Comparison of ENCODE assay signal across 27 cellular contexts in genomic region chr4:140643571-140644055, GRCh38.
"Had no signal": no experiment of that assay in that cellular context is flagged by ENCODE, and none has a peak within 500 bp of the region (broad histone marks: within the 10 kb centered on the region; RNA-seq: fewer than 3 reads in every experiment).

No MANE protein-coding gene starts in this region.

- H3K27ac ChIP-seq: colonic mucosa, epithelial cell of prostate, gastrocnemius medialis, hepatocyte, left lung, parathyroid adenoma, right atrium auricular region, sigmoid colon, thoracic aorta, tibial nerve, upper lobe of right lung, uterus had no signal

- H3K27me3 ChIP-seq: colonic mucosa, gastrocnemius medialis, hepatocyte, left lung, right atrium auricular region, sigmoid colon, spleen, tibial nerve, upper lobe of right lung, uterus had no signal

- H3K36me3 Mint-ChIP-seq: natural killer cell treated with Interleukin-12 subunit alpha and Interleukin-12 subunit beta and Interleukin-15 and Interleukin-18, amount 100 ng/mL, for 72 hours had no signal

- DNase-seq: colonic mucosa; effector CD8-positive, alpha-beta T cell; endodermal cell; foreskin fibroblast; gastrocnemius medialis; head of caudate nucleus; left cardiac atrium; sigmoid colon; spleen; stimulated activated CD4-positive, alpha-beta T cell treated with anti-CD3 and anti-CD28 coated beads, Interleukin-1b, Interleukin-23, amount 100 ng/mL, for 48 hours; stimulated activated CD4-positive, alpha-beta T cell treated with anti-CD3 and anti-CD28 coated beads, Interleukin-4, amount 100 ng/mL, for 1 hour; stimulated activated CD8-positive, alpha-beta memory T cell treated with anti-CD3 and anti-CD28 coated beads, Interleukin-4, amount 100 ng/mL, for 48 hours; stimulated activated naive CD4-positive, alpha-beta T cell treated with Interleukin-2 at 50 U/mL for 16 hours; upper lobe of right lung; uterus had no signal

- H3K4me3 ChIP-seq: colonic mucosa, gastrocnemius medialis, hepatocyte, left lung, prostate gland, right atrium auricular region, sigmoid colon, spleen, thoracic aorta, tibial nerve, upper lobe of right lung, uterus had no signal

- H3K36me3 ChIP-seq: colonic mucosa, gastrocnemius medialis, prostate gland, thoracic aorta, uterus had no signal

- H3K4me3 Mint-ChIP-seq: central memory CD8-positive, alpha-beta T cell; dendritic cell treated with granulocyte-macrophage colony-stimulating factor and Interleukin-4, amounts not matched to agents 40 ng/mL and 50 ng/mL, for 4 days; endodermal cell; natural killer cell treated with Interleukin-12 subunit alpha and Interleukin-12 subunit beta and Interleukin-15 and Interleukin-18, amount 100 ng/mL, for 72 hours; neural crest cell had no signal

- H3K4me1 Mint-ChIP-seq: central memory CD8-positive, alpha-beta T cell had no signal

- H3K9me3 Mint-ChIP-seq: central memory CD8-positive, alpha-beta T cell; dendritic cell treated with granulocyte-macrophage colony-stimulating factor and Interleukin-4, amounts not matched to agents 40 ng/mL and 50 ng/mL, for 4 days; endodermal cell; natural killer cell treated with Interleukin-12 subunit alpha and Interleukin-12 subunit beta and Interleukin-15 and Interleukin-18, amount 100 ng/mL, for 72 hours; neural crest cell had no signal

- H3K27me3 Mint-ChIP-seq: dendritic cell treated with granulocyte-macrophage colony-stimulating factor and Interleukin-4, amounts not matched to agents 40 ng/mL and 50 ng/mL, for 4 days had no signal

- ATAC-seq: gastrocnemius medialis, left cardiac atrium, left lung had no signal

- H3K9me3 ChIP-seq: colonic mucosa, gastrocnemius medialis, left lung, prostate gland, right atrium auricular region, sigmoid colon, spleen, thoracic aorta, tibial nerve, upper lobe of right lung, uterus had no signal

- H3K27ac Mint-ChIP-seq: dendritic cell treated with granulocyte-macrophage colony-stimulating factor and Interleukin-4, amounts not matched to agents 40 ng/mL and 50 ng/mL, for 4 days; natural killer cell treated with Interleukin-12 subunit alpha and Interleukin-12 subunit beta and Interleukin-15 and Interleukin-18, amount 100 ng/mL, for 72 hours had no signal

- H3K4me1 ChIP-seq: colonic mucosa, gastrocnemius medialis, left lung, parathyroid adenoma, upper lobe of right lung, uterus had no signal
